In the genomic region with DNA sequence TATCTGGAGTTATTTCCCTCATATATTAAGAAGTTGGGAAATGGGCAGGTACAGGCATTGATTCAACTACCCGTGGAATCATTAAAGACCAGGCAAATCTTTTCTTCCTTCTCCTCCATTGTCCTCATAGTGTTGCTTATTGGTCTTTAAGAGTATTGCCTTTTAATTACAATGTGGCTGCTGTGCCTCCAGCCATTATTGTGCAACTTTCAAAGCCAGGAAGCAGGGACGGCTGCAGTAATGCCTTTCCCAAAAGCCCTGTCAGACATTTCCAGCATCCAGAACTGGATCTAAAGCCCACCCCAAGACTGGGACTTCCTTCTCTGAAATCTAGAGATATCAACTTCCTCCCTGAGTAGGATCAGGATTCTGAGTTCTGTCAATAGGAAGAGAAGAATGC, we compare ENCODE assay signal across 24 cellular contexts. TPM values are rescaled to one million over a fixed set of nuclear protein-coding genes. Genes with fewer than 3 reads are reported as not detected.
DNase-seq lines count a peak whose midpoint lies in the region; ATAC-seq, FAIRE-seq and TF ChIP-seq lines count a peak whose summit lies in the region.
"Had no signal": no experiment of that assay in that cellular context is flagged by ENCODE, and none has a peak within 500 bp of the region (broad histone marks: within the 10 kb centered on the region; RNA-seq: fewer than 3 reads in every experiment).

No MANE protein-coding gene starts in this region.

- H3K79me2 ChIP-seq in H1 (ENCODE audit: control insufficient read depth in 1 of 2, insufficient read depth in 2 of 2, low read length in 2 of 2) (no peaks in the 10 kb centered on the region), osteoblast (ENCODE audit: insufficient read depth, low read length) (no peaks in the 10 kb centered on the region)

- no peak overlapping the region for H2AK9ac ChIP-seq in IMR-90 (replicated peaks; ENCODE audit: low read depth, low read length, poor library complexity)

- BruUV-seq in IMR-90 (replicated peaks; lab: Mats Ljungman, UMichigan) = no TSS peak

- H2AFZ ChIP-seq in IMR-90 (replicated peaks; ENCODE audit: low read length, poor library complexity) (no peak overlapping the region), H1 (ENCODE audit: low read length) (no peak overlapping the region), osteoblast (ENCODE audit: low read length) (no peak overlapping the region)

- H2BK120ac ChIP-seq in IMR-90 (ENCODE audit: low read depth, low read length) = peak overlapping the region; percentile 94
- H2BK120ac ChIP-seq in H1 (replicated peaks; ENCODE audit: low read depth, low read length) = no peak overlapping the region

- H2BK12ac ChIP-seq in H1 (ENCODE audit: low read depth, low read length) = no peak overlapping the region

- H4K5ac ChIP-seq in IMR-90 (ENCODE audit: low read depth, low read length) (no peak overlapping the region; the same call in 1 of the 2 replicates), H1 (ENCODE audit: insufficient read length, low read depth, low read length) (no peak overlapping the region)

- H3K14ac ChIP-seq in IMR-90 (replicated peaks; ENCODE audit: low read depth, low read length) (peak overlapping the region; percentile 84), H1 (ENCODE audit: insufficient read length) (no peak overlapping the region)

- H3K27ac ChIP-seq in AG04450 (ENCODE audit: low read depth, low read length) = peak overlapping the region; percentile 83
- H3K27ac ChIP-seq in IMR-90 (ENCODE audit: insufficient read depth, low read length) = peak overlapping the region; percentile 73
- H3K27ac ChIP-seq in H1 (ENCODE audit: low read depth, low read length) = no peak overlapping the region
- H3K27ac ChIP-seq in osteoblast (ENCODE audit: low read depth, low read length) = peak overlapping the region; percentile 82
- H3K27ac ChIP-seq in WERI-Rb-1 = no peak overlapping the region

- H2BK15ac ChIP-seq in IMR-90 (ENCODE audit: low read depth, low read length) = peak overlapping the region; percentile 75
- H2BK15ac ChIP-seq in H1 (ENCODE audit: low read length) = no peak overlapping the region

- H3K56ac ChIP-seq in IMR-90 (ENCODE audit: extremely low read depth, insufficient read depth, low read length) = peak overlapping the region; percentile 65; the same call in 1 of the 2 replicates
- no peak overlapping the region for H3K56ac ChIP-seq in H1 (replicated peaks; ENCODE audit: insufficient read length, low read depth, low read length)

- dilution Hi-C loops in IMR-90 (cut with HindIII; ENCODE audit: low sequenced_read_pairs, unreplicated experiment) = no loop called here

- no peak for TF ChIP-seq EP300 in H1 (IDR thresholded peaks at IDR 0.05; ENCODE audit: borderline replicate concordance in 1 of 2, low read depth in 2 of 2, low read length in 2 of 2)

- FAIRE-seq in H1 (lab: Jason Lieb, UNC) = no peak
- FAIRE-seq: G401.6, GM12892 had no signal

- peak overlapping the region; percentile 96 for H2BK20ac ChIP-seq in IMR-90 (ENCODE audit: low read depth, low read length)
- no peak overlapping the region for H2BK20ac ChIP-seq in H1 (ENCODE audit: low read length)

- H4K91ac ChIP-seq in IMR-90 (ENCODE audit: insufficient read depth, low read depth, low read length) = peak overlapping the region; percentile 87
- H4K91ac ChIP-seq in H1 (replicated peaks; ENCODE audit: insufficient read length, low read length) = no peak overlapping the region

- H3K4me1 ChIP-seq in IMR-90 (ENCODE audit: control insufficient read depth, insufficient read depth, low read length) (peaks cover 14% of the 10 kb centered on the region), H1 (replicated peaks in 1 of 4; ENCODE audit: control insufficient read depth in 3 of 4, insufficient read depth in 4 of 4, low read length in 3 of 4) (no peaks in the 10 kb centered on the region), osteoblast (ENCODE audit: insufficient read depth, low read length) (peaks cover 13% of the 10 kb centered on the region)

- H3K23ac ChIP-seq in IMR-90 (ENCODE audit: low read depth, low read length) = peak overlapping the region; percentile 91
- H3K23ac ChIP-seq in H1 (ENCODE audit: insufficient read length) = no peak overlapping the region

- H4K8ac ChIP-seq in IMR-90 (ENCODE audit: low read depth in 2 of 2, low read length in 2 of 2) (peak overlapping the region; percentile 52 to 61), H1 (ENCODE audit: extremely low read depth, insufficient read depth, low read length) (no peak overlapping the region)

- H3K9me3 ChIP-seq in AG04450 (ENCODE audit: control insufficient read depth, insufficient read depth, low read length) (no peaks in the 10 kb centered on the region), IMR-90 (ENCODE audit: control insufficient read depth, insufficient read depth, low read length) (peaks cover 2% of the 10 kb centered on the region; the same call in 1 of the 2 replicates), H1 (ENCODE audit: insufficient read depth in 2 of 2, low read depth in 1 of 2, low read length in 1 of 2) (peaks cover 3 to 4% of the 10 kb centered on the region in 2 experiments; a peak in 2 of 4 replicates), osteoblast (ENCODE audit: low read depth, low read length) (no peaks in the 10 kb centered on the region), WERI-Rb-1 (ENCODE audit: severe bottlenecking) (peaks cover 9% of the 10 kb centered on the region)

- H3K9me1 ChIP-seq in IMR-90 (ENCODE audit: insufficient read depth, low read length) = peaks cover 18% of the 10 kb centered on the region

- H3K79me1 ChIP-seq in IMR-90 (ENCODE audit: low read depth in 1 of 2, low read length in 2 of 2) (no peaks in the 10 kb centered on the region), H1 (ENCODE audit: low read depth, low read length) (no peaks in the 10 kb centered on the region)

- DNase-seq in AG04450 (ENCODE audit: low read depth, low spot score) = no peak
- no peak for DNase-seq in IMR-90
- DNase-seq in H1 (ENCODE audit: low read depth in 1 of 2, low spot score in 2 of 2) = no peak
- no peak for DNase-seq in osteoblast (ENCODE audit: insufficient read length, low spot score, missing footprints)
- no peak for DNase-seq in WERI-Rb-1
- DNase-seq in stimulated activated CD4-positive, alpha-beta T cell treated with anti-CD3 and anti-CD28 coated beads, Interleukin-4, amount 100 ng/mL, for 4 hours = no peak
- DNase-seq: Calu3; CD4-positive, alpha-beta memory T cell; DMS153; KBM-7; MM.1S; NCI-H1048; NCI-H1417 treated with DMSO at 0.1 percent for 48 hours; NCI-H187 treated with DMSO at 0.1 percent for 48 hours; NCI-H2107; NCI-H446 treated with DMSO at 0.1 percent for 48 hours; NCI-H526 treated with DMSO at 0.1 percent for 48 hours; OCI-M1; SW 1271 had no signal

- POLR2A ChIA-PET in AG04450 (lab: Yijun Ruan, JAX) = interaction anchor here (1.0 to 2.1 kb wide), 3 partner anchors 12 to 62 kb away, joined by 3 to 10 read pairs (median 6); partner anchors contain the start of gene RASD1
- POLR2A ChIA-PET in IMR-90 (lab: Charles Lee; ENCODE audit: unreplicated experiment) = no interaction called here
- POLR2A ChIA-PET in H1 (lab: Charles Lee; ENCODE audit: partially characterized antibody) = no interaction called here

- no peak overlapping the region for H3K4me3 ChIP-seq in AG04450 (ENCODE audit: low read depth, low read length)
- H3K4me3 ChIP-seq in IMR-90 (ENCODE audit: insufficient read depth, low read depth, low read length) = no peak overlapping the region
- H3K4me3 ChIP-seq in H1 (ENCODE audit: extremely low read depth in 1 of 4, insufficient read depth in 2 of 4, low read depth in 3 of 4, low read length in 4 of 4) = no peak overlapping the region
- no peak overlapping the region for H3K4me3 ChIP-seq in osteoblast (ENCODE audit: insufficient read depth, low read length)
- H3K4me3 ChIP-seq in WERI-Rb-1 (ENCODE audit: low read depth, low read length) = no peak overlapping the region
- H3K4me3 ChIP-seq: BLaER1 treated with 17β-estradiol and CSF1 and Interleukin-3, amounts not matched to agents 10 nM and 100 nM had no signal

- H2AK5ac ChIP-seq in IMR-90 (ENCODE audit: low read depth, low read length) = peak overlapping the region; percentile 63
- H2AK5ac ChIP-seq in H1 (ENCODE audit: low read depth, low read length) = no peak overlapping the region

- TF ChIP-seq RAD21 in IMR-90 (IDR thresholded peaks at IDR 0.05; ENCODE audit: low read length) (no peak), H1 (IDR thresholded peaks at IDR 0.05 in 1 of 2, conservative IDR thresholded peaks at IDR 0.05 in 1 of 2; ENCODE audit: low read depth in 2 of 2, low read length in 2 of 2) (no peak)

- H4K20me1 ChIP-seq in IMR-90 (ENCODE audit: insufficient read depth, low read length) = peaks cover 3% of the 10 kb centered on the region; the same call in 1 of the 2 replicates
- H4K20me1 ChIP-seq in H1 (replicated peaks in 1 of 2; ENCODE audit: control insufficient read depth in 1 of 2, insufficient read depth in 2 of 2, low read length in 2 of 2) = no peaks in the 10 kb centered on the region
- H4K20me1 ChIP-seq in osteoblast (ENCODE audit: insufficient read depth, low read length) = no peaks in the 10 kb centered on the region
- H4K20me1 ChIP-seq: BLaER1 treated with 17β-estradiol and CSF1 and Interleukin-3, amounts not matched to agents 10 nM and 100 nM had no signal

- no peak for ATAC-seq in IMR-90 (ENCODE audit: low read depth)
- ATAC-seq in GM18519 (IDR thresholded peaks at IDR 0.05; ENCODE audit: low FRiP score, unreplicated experiment) = no peak
- ATAC-seq: Right ventricle myocardium inferior had no signal

- WGBS in IMR-90 (ENCODE audit: extremely low coverage in 2 of 2, insufficient read length in 1 of 2), 2 experiments = no CpG with 5 or more reads among the region's 2 CpGs
- 64% methylated on average over 2 of the region's 2 CpGs; no CpG with 5 or more reads in 1 of the 2 experiments for WGBS in H1 (ENCODE audit: extremely low coverage in 1 of 2, insufficient coverage in 1 of 2, insufficient read length in 1 of 2, insufficient replicate concordance in 2 of 2, low coverage in 1 of 2, low lambda C conversion rate in 2 of 2, missing lambda C conversion rate in 1 of 2), 2 experiments

- CTCF ChIA-PET in AG04450 (lab: Charles Lee) = no interaction called here
- CTCF ChIA-PET in IMR-90 (lab: Yijun Ruan, JAX) = no interaction called here
- CTCF ChIA-PET in H1 (lab: Charles Lee; ENCODE audit: partially characterized antibody) = interaction anchor here (1.2 to 4.6 kb wide), 5 partner anchors 10 to 484 kb away, joined by 3 to 22 read pairs (median 12); no protein-coding TSS in a partner anchor

- H3K4ac ChIP-seq in IMR-90 (ENCODE audit: low read depth, low read length) = peak overlapping the region; percentile 91
- no peak overlapping the region for H3K4ac ChIP-seq in H1 (replicated peaks; ENCODE audit: insufficient read length, low read depth, low read length)

- H3K4me2 ChIP-seq in IMR-90 (ENCODE audit: low read depth, low read length) = no peak overlapping the region
- H3K4me2 ChIP-seq in H1 (ENCODE audit: insufficient read depth in 1 of 2, low read depth in 2 of 2, low read length in 2 of 2) = no peak overlapping the region
- no peak overlapping the region for H3K4me2 ChIP-seq in osteoblast (ENCODE audit: insufficient read depth, low read length)

- H3K27me3 ChIP-seq in AG04450 (ENCODE audit: control insufficient read depth, insufficient read depth, low read length) = no peaks in the 10 kb centered on the region
- no peaks in the 10 kb centered on the region for H3K27me3 ChIP-seq in IMR-90 (ENCODE audit: control insufficient read depth, insufficient read depth, low read length)
- peaks cover 0 to 3% (median 0%) of the 10 kb centered on the region in 4 experiments; a peak in 2 of 7 replicates for H3K27me3 ChIP-seq in H1 (replicated peaks in 1 of 4; ENCODE audit: control insufficient read depth in 3 of 4, extremely low read depth in 1 of 4, insufficient read depth in 3 of 4, low read length in 3 of 4)
- H3K27me3 ChIP-seq in osteoblast (ENCODE audit: insufficient read depth, low read length) = no peaks in the 10 kb centered on the region
- H3K27me3 ChIP-seq in WERI-Rb-1 (ENCODE audit: insufficient read depth, low read depth, severe bottlenecking) = no peaks in the 10 kb centered on the region
- H3K27me3 ChIP-seq: BLaER1 treated with 17β-estradiol and CSF1 and Interleukin-3, amounts not matched to agents 10 nM and 100 nM had no signal

- in situ Hi-C loops in IMR-90 (cut with MboI; ENCODE audit: low sequenced_read_pairs) = no loop called here

- 0 out of 2 replicates have a peak overlapping the region, but pooled peaks have one; percentile 5 for H3K9ac ChIP-seq in IMR-90 (ENCODE audit: low read depth, low read length)
- no peak overlapping the region for H3K9ac ChIP-seq in H1 (replicated peaks in 1 of 4; ENCODE audit: extremely low read depth in 1 of 4, low read depth in 3 of 4, low read length in 3 of 4)
- H3K9ac ChIP-seq: BLaER1 treated with 17β-estradiol and CSF1 and Interleukin-3, amounts not matched to agents 10 nM and 100 nM had no signal

- H2BK5ac ChIP-seq in IMR-90 (ENCODE audit: low read depth, low read length, poor library complexity, severe bottlenecking) (peak overlapping the region; percentile 81), H1 (ENCODE audit: low read depth, low read length) (no peak overlapping the region)

- no peaks in the 10 kb centered on the region for H3K36me3 ChIP-seq in IMR-90 (ENCODE audit: control insufficient read depth, insufficient read depth, low read length)
- peaks cover 0 to 2% (median 0%) of the 10 kb centered on the region in 4 experiments; a peak in 1 of 8 replicates for H3K36me3 ChIP-seq in H1 (ENCODE audit: control insufficient read depth in 2 of 4, insufficient read depth in 4 of 4, low read length in 3 of 4)
- no peaks in the 10 kb centered on the region for H3K36me3 ChIP-seq in osteoblast (ENCODE audit: insufficient read depth, low read length)
- no peaks in the 10 kb centered on the region for H3K36me3 ChIP-seq in WERI-Rb-1

- H3K23me2 ChIP-seq in H1 (ENCODE audit: low read depth, low read length) = no peaks in the 10 kb centered on the region

- H3K18ac ChIP-seq in IMR-90 (ENCODE audit: low read depth, low read length) = peak overlapping the region; percentile 43
- no peak overlapping the region for H3K18ac ChIP-seq in H1 (ENCODE audit: extremely low read depth, low read length)

- no peak for TF ChIP-seq POLR2A in IMR-90 (IDR thresholded peaks at IDR 0.05; ENCODE audit: low read depth, low read length)
- no peak for TF ChIP-seq POLR2A in H1 (IDR thresholded peaks at IDR 0.05; ENCODE audit: control extremely low read depth in 1 of 2, low read depth in 2 of 2, low read length in 2 of 2)

- no peak for TF ChIP-seq CTCF in AG04450 (IDR thresholded peaks at IDR 0.05; ENCODE audit: low read depth, low read length)
- TF ChIP-seq CTCF in IMR-90 (conservative IDR thresholded peaks at IDR 0.05; ENCODE audit: low read depth, low read length) = no peak
- no peak for TF ChIP-seq CTCF in H1 (IDR thresholded peaks at IDR 0.05; ENCODE audit: control extremely low read depth in 1 of 3, insufficient read depth in 1 of 3, low read depth in 1 of 3, low read length in 3 of 3)
- no peak for TF ChIP-seq CTCF in osteoblast (IDR thresholded peaks at IDR 0.05; ENCODE audit: extremely low read depth, low read depth, low read length)
- TF ChIP-seq CTCF in WERI-Rb-1 (IDR thresholded peaks at IDR 0.05; ENCODE audit: low read depth, low read length) = no peak

- intact Hi-C loops in IMR-90 (cut with micrococcal nuclease) = no loop called here

RNA-seq across cellular contexts. Expression of gene MED9, which starts 42.3 kb away (rescaled TPM):
- polyA plus RNA-seq in AG04450 (2011; rRNA removed) = 10.9 and 11.6 TPM in 2 replicates
- polyA minus RNA-seq in AG04450 (2011; rRNA and poly(A)+ RNA removed) = 11.0 TPM in 2 replicates
- total RNA-seq in IMR-90 (2012; rRNA removed) = 6.1 and 8.9 TPM in 2 replicates
- polyA plus RNA-seq in IMR-90 (2012; rRNA removed) = 9.1 and 10.1 TPM in 2 replicates
- polyA plus RNA-seq in IMR-90 (2012; cell fraction: cytosol; rRNA removed) = 3.3 and 9.5 TPM in 2 replicates
- polyA plus RNA-seq in IMR-90 (2012; cell fraction: nucleus; rRNA removed; ENCODE audit: low replicate concordance) = 12.6 and 13.5 TPM in 2 replicates
- 15.8 and 16.9 TPM in 2 replicates for total RNA-seq in H1 (2021; fragmentation: NEBNext Ultra II Directional; extraction: Animal tissue kit (Norgen Biotek cat#: 25700))
- 19.7 and 22.1 TPM in 2 replicates for polyA plus RNA-seq in H1 (2011; rRNA removed)
- polyA plus RNA-seq in H1 (2011; cell fraction: cytosol; rRNA removed) = 22.5 TPM
- polyA plus RNA-seq in H1 (2011; cell fraction: nucleus; rRNA removed) = 17.7 TPM
- polyA plus RNA-seq in H1 (2012, experiment 1 of 2) = 11.9 to 16.0 TPM (median 14.9 TPM) in 4 replicates
- polyA plus RNA-seq in H1 (2012, experiment 2 of 2) = 19.9 TPM
- polyA plus RNA-seq in H1 (2013, experiment 1 of 2) = 12.0 TPM
- polyA plus RNA-seq in H1 (2013, experiment 2 of 2) = 11.1 TPM
- 14.9 and 21.8 TPM in 2 replicates for polyA minus RNA-seq in H1 (2011; rRNA and poly(A)+ RNA removed)
- 10.3 TPM for polyA minus RNA-seq in H1 (2011; cell fraction: cytosol; rRNA and poly(A)+ RNA removed)
- polyA minus RNA-seq in H1 (2011; cell fraction: nucleus; rRNA and poly(A)+ RNA removed) = 30.3 TPM
- total RNA-seq in osteoblast = 15.6 and 17.0 TPM in 2 replicates

Comparison
In these comparisons a context has a peak if more than half of its experiments do, and no peak if none do; other contexts are left out.
1. H3K27ac ChIP-seq: peak in AG04450 (single experiment), IMR-90 (single experiment) and osteoblast (single experiment); none in H1 (single experiment) and WERI-Rb-1 (single experiment).